ENCODE assay signal across 1 cellular context in the genomic region with DNA sequence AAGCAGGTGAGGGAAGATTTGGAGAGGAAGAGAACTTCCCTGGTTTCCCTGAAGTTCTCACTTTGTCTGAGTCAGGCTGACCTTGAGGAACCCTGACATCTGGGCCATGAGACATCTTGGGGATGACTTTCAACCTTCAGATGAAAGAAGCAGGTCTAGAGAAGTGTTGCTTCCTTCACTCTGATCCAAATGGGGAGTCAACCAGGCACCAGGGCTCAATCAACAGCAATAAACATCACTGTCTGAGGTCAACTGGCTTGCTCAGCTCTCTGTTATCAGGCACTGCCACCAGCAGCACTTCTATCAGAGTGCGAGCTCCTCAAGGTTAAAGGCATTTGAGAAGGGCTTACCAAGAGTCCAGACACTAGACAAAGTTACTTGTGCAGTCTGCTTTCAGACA.
TF ChIP-seq lines count a peak whose summit lies in the region.

No MANE protein-coding gene starts in this region.

TF ChIP-seq in H1, 55 proteins besides CTCF, POLR2A, EP300 and RAD21:
- no peak for TF ChIP-seq POU5F1 (IDR thresholded peaks at IDR 0.05; ENCODE audit: low read depth, low read length)
- TF ChIP-seq POLR2AphosphoS5 (IDR thresholded peaks at IDR 0.05; ENCODE audit: low read depth, low read length) = no peak
- no peak for TF ChIP-seq BACH1 (IDR thresholded peaks at IDR 0.05; ENCODE audit: low read length)
- no peak for TF ChIP-seq HDAC2 (IDR thresholded peaks at IDR 0.05; ENCODE audit: borderline replicate concordance in 1 of 2, low read depth in 2 of 2, low read length in 2 of 2)
- TF ChIP-seq PHF8 (conservative IDR thresholded peaks at IDR 0.05; ENCODE audit: low read depth, low read length) = no peak
- TF ChIP-seq RNF2 (IDR thresholded peaks at IDR 0.05; ENCODE audit: borderline replicate concordance, low read depth, low read length, missing control alignments, poor library complexity, severe bottlenecking) = no peak
- no peak for TF ChIP-seq ASH2L (IDR thresholded peaks at IDR 0.05; ENCODE audit: low read length)
- TF ChIP-seq EZH2 (IDR thresholded peaks at IDR 0.05; ENCODE audit: low read depth, low read length, severe bottlenecking) = no peak
- TF ChIP-seq NRF1 (IDR thresholded peaks at IDR 0.05; ENCODE audit: low read depth, low read length) = no peak
TF ChIP-seq in H1: peak in this region for 0.
